Comparison of ENCODE assay signal across 1 cellular context in genomic region chr3:32501785-32502088, GRCh38.
TF ChIP-seq lines count a peak whose summit lies in the region.

No MANE protein-coding gene starts in this region.

TF ChIP-seq in H1, 55 proteins besides CTCF, POLR2A, EP300 and RAD21 (continued from another document):
- no peak for TF ChIP-seq ATF2 (IDR thresholded peaks at IDR 0.05; ENCODE audit: low read length)
- no peak for TF ChIP-seq HDAC6 (IDR thresholded peaks at IDR 0.05; ENCODE audit: low read depth, low read length)
- TF ChIP-seq HDAC2 (IDR thresholded peaks at IDR 0.05; ENCODE audit: borderline replicate concordance in 1 of 2, low read depth in 2 of 2, low read length in 2 of 2) = no peak
